In the genomic region with DNA sequence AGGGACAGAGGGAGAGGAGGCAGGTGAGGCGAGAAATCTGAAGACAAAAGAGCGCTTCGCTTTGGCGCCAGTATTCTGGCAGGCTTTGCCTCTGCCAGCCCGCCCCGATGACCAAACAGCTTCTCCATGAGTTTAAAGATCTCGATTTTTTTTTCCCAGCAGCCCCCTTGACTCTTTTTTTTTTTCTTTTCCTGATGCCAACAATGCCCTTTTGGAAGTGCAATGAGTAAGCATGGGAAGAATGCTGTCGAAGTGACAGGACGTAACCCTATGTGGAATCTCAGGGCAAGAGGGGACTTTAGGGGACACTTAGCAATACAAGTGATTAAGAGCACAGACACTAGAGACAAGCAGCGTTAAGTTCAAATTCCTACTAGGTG, we compare ENCODE assay signal across 15 cellular contexts.
A peak's percentile ranks its signal among the peaks of the same experiment; 100 is the strongest.
DNase-seq lines count a peak whose midpoint lies in the region; ATAC-seq, FAIRE-seq and TF ChIP-seq lines count a peak whose summit lies in the region.
"Had no signal": no experiment of that assay in that cellular context is flagged by ENCODE, and none has a peak within 500 bp of the region (broad histone marks: within the 10 kb centered on the region; RNA-seq: fewer than 3 reads in every experiment).

No MANE protein-coding gene starts in this region.

- no peaks in the 10 kb centered on the region for H3K79me2 ChIP-seq in GM23248 (ENCODE audit: insufficient read depth)
- H3K79me2 ChIP-seq in neural progenitor cell (ENCODE audit: low read depth): no peaks in the 10 kb centered on the region
- no peaks in the 10 kb centered on the region for H3K79me2 ChIP-seq in mammary epithelial cell (ENCODE audit: insufficient read depth, low read length)

- no peak for FAIRE-seq in HTR-8/SVneo (lab: Jason Lieb, UNC)

- peak in 3 of 4 donors; percentile 12 to 36 (median 35) for ATAC-seq in heart left ventricle
- no peak for ATAC-seq in HG03025 (IDR thresholded peaks at IDR 0.05; ENCODE audit: low FRiP score, unreplicated experiment)
- no peak for ATAC-seq in GM21390 (IDR thresholded peaks at IDR 0.05; ENCODE audit: unreplicated experiment)
- ATAC-seq: activated CD8-positive, alpha-beta memory T cell treated with anti-CD3 and anti-CD28 coated beads, Interleukin-2, amount 10 ng/mL, durations not matched to agents 7 days and 5 days; stimulated activated effector memory CD8-positive, alpha-beta T cell treated with anti-CD3 and anti-CD28 coated beads, Interleukin-12 subunit alpha, Interleukin-12 subunit beta, amount 100 ng/mL, for 72 hours had no signal

- H3K4me2 ChIP-seq in GM23248 (ENCODE audit: unreplicated experiment) (no peak overlapping the region), neural progenitor cell (peak overlapping the region; percentile 97), mammary epithelial cell (ENCODE audit: insufficient read depth, low read depth, low read length) (no peak overlapping the region)

- BruUV-seq in mammary epithelial cell (replicated peaks; lab: Mats Ljungman, UMichigan): no TSS peak

- H3K9ac ChIP-seq in GM23248 (no peak overlapping the region), neural progenitor cell (no peak overlapping the region), mammary epithelial cell (ENCODE audit: insufficient read depth, low read length) (no peak overlapping the region)

- peaks cover 13% of the 10 kb centered on the region for H3K4me1 Mint-ChIP-seq in neural progenitor cell
- H3K4me1 Mint-ChIP-seq: activated CD8-positive, alpha-beta memory T cell treated with anti-CD3 and anti-CD28 coated beads, Interleukin-2, amount 10 ng/mL, durations not matched to agents 7 days and 5 days; natural killer cell; stimulated activated effector memory CD8-positive, alpha-beta T cell treated with anti-CD3 and anti-CD28 coated beads, Interleukin-12 subunit alpha, Interleukin-12 subunit beta, amount 100 ng/mL, for 72 hours had no signal

- H3K27me3 Mint-ChIP-seq in neural progenitor cell (ENCODE audit: insufficient read depth, low read depth): peaks cover 32% of the 10 kb centered on the region

- H3K27me3 ChIP-seq in GM23248 (replicated peaks; ENCODE audit: insufficient read depth): peaks cover 25% of the 10 kb centered on the region
- peaks cover 0 to 30% (median 0%) of the 10 kb centered on the region in 9 donors for H3K27me3 ChIP-seq in heart left ventricle
- H3K27me3 ChIP-seq in neural progenitor cell: peaks cover 50% of the 10 kb centered on the region
- H3K27me3 ChIP-seq in mammary epithelial cell (ENCODE audit: insufficient read depth, low read length): peaks cover 19% of the 10 kb centered on the region

- no peaks in the 10 kb centered on the region for H3K36me3 Mint-ChIP-seq in neural progenitor cell
- H3K36me3 Mint-ChIP-seq: activated CD8-positive, alpha-beta memory T cell treated with anti-CD3 and anti-CD28 coated beads, Interleukin-2, amount 10 ng/mL, durations not matched to agents 7 days and 5 days; stimulated activated effector memory CD8-positive, alpha-beta T cell treated with anti-CD3 and anti-CD28 coated beads, Interleukin-12 subunit alpha, Interleukin-12 subunit beta, amount 100 ng/mL, for 72 hours had no signal

- H3K9me3 ChIP-seq in GM23248 (ENCODE audit: low read depth): no peaks in the 10 kb centered on the region
- peaks cover 0 to 4% (median 0%) of the 10 kb centered on the region in 12 donors for H3K9me3 ChIP-seq in heart left ventricle
- H3K9me3 ChIP-seq in neural progenitor cell (ENCODE audit: low read depth): no peaks in the 10 kb centered on the region
- no peaks in the 10 kb centered on the region for H3K9me3 ChIP-seq in mammary epithelial cell (replicated peaks; ENCODE audit: insufficient read depth, low read length)
- H3K9me3 ChIP-seq: Peyer's patch had no signal

- TF ChIP-seq CTCF in heart left ventricle (IDR thresholded peaks at IDR 0.05) (no peak), neural progenitor cell (IDR thresholded peaks at IDR 0.05) (no peak), mammary epithelial cell (conservative IDR thresholded peaks at IDR 0.05 in 1 of 2, IDR thresholded peaks at IDR 0.05 in 1 of 2; ENCODE audit: extremely low read depth in 1 of 2, insufficient read depth in 1 of 2, low read depth in 1 of 2, low read length in 2 of 2) (no peak)

- H3K36me3 ChIP-seq in GM23248 (ENCODE audit: low read depth) (no peaks in the 10 kb centered on the region), heart left ventricle (no peaks in the 10 kb centered on the region), neural progenitor cell (no peaks in the 10 kb centered on the region), mammary epithelial cell (ENCODE audit: insufficient read depth, low read length) (no peaks in the 10 kb centered on the region)
- H3K36me3 ChIP-seq: Peyer's patch had no signal

- H3K27ac ChIP-seq in GM23248 (no peak overlapping the region), heart left ventricle (peak overlapping the region in 9 of 12 donors; percentile 45 to 76 (median 68)), neural progenitor cell (no peak overlapping the region), mammary epithelial cell (ENCODE audit: insufficient read depth, low read depth, low read length) (no peak overlapping the region)
- H3K27ac ChIP-seq: Peyer's patch had no signal

- peak overlapping the region; percentile 85 for H3K4me3 Mint-ChIP-seq in neural progenitor cell
- H3K4me3 Mint-ChIP-seq: activated CD8-positive, alpha-beta memory T cell treated with anti-CD3 and anti-CD28 coated beads, Interleukin-2, amount 10 ng/mL, durations not matched to agents 7 days and 5 days; natural killer cell; stimulated activated effector memory CD8-positive, alpha-beta T cell treated with anti-CD3 and anti-CD28 coated beads, Interleukin-12 subunit alpha, Interleukin-12 subunit beta, amount 100 ng/mL, for 72 hours had no signal

- no peaks in the 10 kb centered on the region for H3K9me3 Mint-ChIP-seq in neural progenitor cell

- H3F3A ChIP-seq in GM23248 (ENCODE audit: insufficient read depth): no peaks in the 10 kb centered on the region
- H3F3A ChIP-seq in neural progenitor cell (ENCODE audit: low read depth): peaks cover 12% of the 10 kb centered on the region

- 2 to 5% methylated on average over 10 of the region's 10 CpGs for WGBS in GM23248 (ENCODE audit: low coverage in 1 of 2, low lambda C conversion rate in 2 of 2, missing lambda C conversion rate in 2 of 2), 2 experiments
- WGBS in heart left ventricle, 4 donors: 21 to 33% (median 28%) methylated on average over 10 of the region's 10 CpGs
- 15% methylated on average over 10 of the region's 10 CpGs for WGBS in mammary epithelial cell (ENCODE audit: low coverage, missing lambda C conversion rate)

- CTCF ChIA-PET in mammary epithelial cell (lab: Charles Lee; ENCODE audit: low non-redundant PET): interaction anchor here (0.7 kb wide), 1 partner anchor 1772 kb away, joined by 7 read pairs; no protein-coding TSS in a partner anchor

- H3K4me1 ChIP-seq in GM23248 (ENCODE audit: insufficient read depth) (no peaks in the 10 kb centered on the region; the same call in 1 of the 2 replicates), heart left ventricle (peaks cover 0 to 65% (median 21%) of the 10 kb centered on the region in 12 donors), neural progenitor cell (peaks cover 4% of the 10 kb centered on the region), mammary epithelial cell (ENCODE audit: insufficient read depth, low read length) (peaks cover 11% of the 10 kb centered on the region)

- TF ChIP-seq POLR2A in heart left ventricle (IDR thresholded peaks at IDR 0.05): no peak

- no peak overlapping the region for H3K27ac Mint-ChIP-seq in neural progenitor cell
- H3K27ac Mint-ChIP-seq: activated CD8-positive, alpha-beta memory T cell treated with anti-CD3 and anti-CD28 coated beads, Interleukin-2, amount 10 ng/mL, durations not matched to agents 7 days and 5 days; natural killer cell; stimulated activated effector memory CD8-positive, alpha-beta T cell treated with anti-CD3 and anti-CD28 coated beads, Interleukin-12 subunit alpha, Interleukin-12 subunit beta, amount 100 ng/mL, for 72 hours had no signal

- H4K20me1 ChIP-seq in GM23248 (ENCODE audit: insufficient read depth): no peaks in the 10 kb centered on the region
- peaks cover 15% of the 10 kb centered on the region for H4K20me1 ChIP-seq in neural progenitor cell (ENCODE audit: low read depth)
- no peaks in the 10 kb centered on the region for H4K20me1 ChIP-seq in mammary epithelial cell (ENCODE audit: insufficient read depth, low read length)

- H2AFZ ChIP-seq in GM23248: no peak overlapping the region
- no peak overlapping the region for H2AFZ ChIP-seq in neural progenitor cell (replicated peaks)
- H2AFZ ChIP-seq in mammary epithelial cell (ENCODE audit: low read depth, low read length): no peak overlapping the region

- intact Hi-C loops in heart left ventricle (cut with DNase I): loop anchor here in 1 of 10 donors (5.0 kb wide), 1 partner anchor 37 kb away; no protein-coding TSS in a partner anchor
- intact Hi-C loops in mammary epithelial cell (cut with micrococcal nuclease): no loop called here

- in situ Hi-C loops in GM23248 (cut with MboI): no loop called here
- in situ Hi-C loops in mammary epithelial cell (cut with MboI; ENCODE audit: low sequenced_read_pairs in 2 of 2): no loop called here

- H3K4me3 ChIP-seq in GM23248 (no peak overlapping the region), heart left ventricle (peak overlapping the region in 10 of 12 donors; percentile 47 to 64 (median 59)), neural progenitor cell (peak overlapping the region; percentile 77), mammary epithelial cell (replicated peaks in 1 of 3; ENCODE audit: insufficient read depth in 1 of 3, low read depth in 2 of 3, low read length in 3 of 3) (no peak overlapping the region)

- DNase-seq in GM23248: peak; percentile 1
- peak; percentile 87 for DNase-seq in NCI-H345 (lab: John Stamatoyannopoulos, UW)
- DNase-seq in heart left ventricle: no peak
- peak; percentile 26 for DNase-seq in neural progenitor cell (ENCODE audit: low spot score)
- DNase-seq in mammary epithelial cell: no peak
- DNase-seq in HTR-8/SVneo (ENCODE audit: insufficient read length, low spot score): no peak
- DNase-seq: activated CD8-positive, alpha-beta memory T cell treated with anti-CD3 and anti-CD28 coated beads, Interleukin-2, amount 10 ng/mL, durations not matched to agents 7 days and 5 days; C1 segment of cervical spinal cord; natural killer cell; stimulated activated CD4-positive, alpha-beta T cell treated with anti-CD3 and anti-CD28 coated beads, Interleukin-1b, Interleukin-23, amount 100 ng/mL, for 48 hours; T-helper 9 cell had no signal

- dilution Hi-C loops in mammary epithelial cell (cut with HindIII; ENCODE audit: low sequenced_read_pairs): no loop called here

- no peaks in the 10 kb centered on the region for H3K9me2 ChIP-seq in GM23248 (ENCODE audit: insufficient read depth)

Comparison
In these comparisons a context has a peak if more than half of its experiments do, and no peak if none do; other contexts are left out.
1. DNase-seq: peak in GM23248 (single experiment), NCI-H345 (single experiment) and neural progenitor cell (single experiment); none in heart left ventricle (0 of 5), mammary epithelial cell (single experiment) and HTR-8/SVneo (single experiment).
2. H3K27ac ChIP-seq: peak in heart left ventricle (9 of 12); none in GM23248 (single experiment), neural progenitor cell (single experiment) and mammary epithelial cell (single experiment).
3. H3K4me3 ChIP-seq: peak in heart left ventricle (10 of 12) and neural progenitor cell (single experiment); none in GM23248 (single experiment) and mammary epithelial cell (0 of 3).
4. ATAC-seq: peak in heart left ventricle (3 of 4); none in HG03025 (single experiment) and GM21390 (single experiment).